ENCODE assay signal across 8 cellular contexts in genomic region chr5:177111720-177112394, GRCh38. TPM values are rescaled to one million over a fixed set of nuclear protein-coding genes. Genes with fewer than 3 reads are reported as not detected.
DNase-seq lines count a peak whose midpoint lies in the region; ATAC-seq, FAIRE-seq and TF ChIP-seq lines count a peak whose summit lies in the region.

No MANE protein-coding gene starts in this region.

- no peaks in the 10 kb centered on the region for H3K36me3 ChIP-seq in mucosa of descending colon (ENCODE audit: low read depth)

- H3K4me1 ChIP-seq in mucosa of descending colon (ENCODE audit: low read depth): no peaks in the 10 kb centered on the region

- H3K27me3 Mint-ChIP-seq in activated CD4-positive, alpha-beta T cell treated with anti-CD3 and anti-CD28 coated beads, Interleukin-2, amount 10 ng/mL, durations not matched to agents 7 days and 5 days: no peaks in the 10 kb centered on the region
- H3K27me3 Mint-ChIP-seq in stimulated activated memory B cell treated with anti-CD40 and anti-IgM and Interleukin-4, amounts not matched to agents 10 μg/mL and 1 μg/mL and 100 μg/mL, for 72 hours: peaks cover 8% of the 10 kb centered on the region

- H3K4me3 ChIP-seq in dorsolateral prefrontal cortex: peak overlapping the region in 10 of 59 donors; percentile 14 to 39 (median 28)
- no peak overlapping the region for H3K4me3 ChIP-seq in mucosa of descending colon

- peak; percentile 77 for FAIRE-seq in GM12892 (lab: Jason Lieb, UNC)

- intact Hi-C loops in dorsolateral prefrontal cortex (cut with DNase I) (loop anchor here (1.0 to 10.0 kb wide), 5 partner anchors 40 to 457 kb away; partner anchors contain the start of genes DDX41 (in 1 of the 2) and UIMC1 (in 1 of the 2)), mucosa of descending colon (cut with DNase I, micrococcal nuclease) (no loop called here)

- no peaks in the 10 kb centered on the region for H3K36me3 Mint-ChIP-seq in activated CD4-positive, alpha-beta T cell treated with anti-CD3 and anti-CD28 coated beads, Interleukin-2, amount 10 ng/mL, durations not matched to agents 7 days and 5 days (ENCODE audit: low read depth)
- no peaks in the 10 kb centered on the region for H3K36me3 Mint-ChIP-seq in stimulated activated memory B cell treated with anti-CD40 and anti-IgM and Interleukin-4, amounts not matched to agents 10 μg/mL and 1 μg/mL and 100 μg/mL, for 72 hours

- no peaks in the 10 kb centered on the region for H3K27me3 ChIP-seq in dorsolateral prefrontal cortex

- peak; percentile 73 to 98 (median 95) for TF ChIP-seq CTCF in dorsolateral prefrontal cortex (IDR thresholded peaks at IDR 0.05 in 54 of 56, conservative IDR thresholded peaks at IDR 0.05 in 2 of 56; ENCODE audit: low read depth in 1 of 56, partially characterized antibody in 56 of 56)
- TF ChIP-seq CTCF in mucosa of descending colon (IDR thresholded peaks at IDR 0.05): peak; percentile 80

- H3K9me3 ChIP-seq in mucosa of descending colon: no peaks in the 10 kb centered on the region

- no peak for TF ChIP-seq POLR2A in GM12892 (IDR thresholded peaks at IDR 0.05; ENCODE audit: low read depth, low read length)

- CTCF ChIA-PET in activated CD4-positive, alpha-beta T cell treated with anti-CD3 and anti-CD28 coated beads, Interleukin-2, amount 10 ng/mL, durations not matched to agents 7 days and 5 days (lab: Charles Lee): interaction anchor here (0.6 to 4.8 kb wide), 10 partner anchors 9 to 451 kb away, joined by 3 to 27 read pairs (median 3); partner anchors contain the start of gene FGFR4

- DNase-seq in A172 (ENCODE audit: low spot score) (peak; percentile 49), GM12892 (ENCODE audit: insufficient read length) (peak; percentile 67), NCI-H2227 (lab: John Stamatoyannopoulos, UW; ENCODE audit: unreplicated experiment) (peak; percentile 63), dorsolateral prefrontal cortex (peak in 9 of 10 donors; percentile 44 to 80 (median 63)), mucosa of descending colon (peak in 2 of 3 donors; percentile 75 to 79)
- peak; percentile 63 for DNase-seq in activated CD4-positive, alpha-beta T cell treated with anti-CD3 and anti-CD28 coated beads, Interleukin-2, amount 10 ng/mL, durations not matched to agents 7 days and 5 days

- no peak overlapping the region for H3K27ac Mint-ChIP-seq in activated CD4-positive, alpha-beta T cell treated with anti-CD3 and anti-CD28 coated beads, Interleukin-2, amount 10 ng/mL, durations not matched to agents 7 days and 5 days
- H3K27ac Mint-ChIP-seq in stimulated activated memory B cell treated with anti-CD40 and anti-IgM and Interleukin-4, amounts not matched to agents 10 μg/mL and 1 μg/mL and 100 μg/mL, for 72 hours: no peak overlapping the region

- no peak overlapping the region for H3K27ac ChIP-seq in dorsolateral prefrontal cortex

- ATAC-seq in mucosa of descending colon (peak; percentile 66), GM21723 (IDR thresholded peaks at IDR 0.05; ENCODE audit: unreplicated experiment) (no peak)
- ATAC-seq in stimulated activated memory B cell treated with anti-CD40 and anti-IgM and Interleukin-4, amounts not matched to agents 10 μg/mL and 1 μg/mL and 100 μg/mL, for 72 hours: peak; percentile 77

- peaks cover 31% of the 10 kb centered on the region for H3K4me1 Mint-ChIP-seq in activated CD4-positive, alpha-beta T cell treated with anti-CD3 and anti-CD28 coated beads, Interleukin-2, amount 10 ng/mL, durations not matched to agents 7 days and 5 days
- peaks cover 14% of the 10 kb centered on the region for H3K4me1 Mint-ChIP-seq in stimulated activated memory B cell treated with anti-CD40 and anti-IgM and Interleukin-4, amounts not matched to agents 10 μg/mL and 1 μg/mL and 100 μg/mL, for 72 hours

- no peaks in the 10 kb centered on the region for H3K9me3 Mint-ChIP-seq in activated CD4-positive, alpha-beta T cell treated with anti-CD3 and anti-CD28 coated beads, Interleukin-2, amount 10 ng/mL, durations not matched to agents 7 days and 5 days
- peaks cover 2% of the 10 kb centered on the region for H3K9me3 Mint-ChIP-seq in stimulated activated memory B cell treated with anti-CD40 and anti-IgM and Interleukin-4, amounts not matched to agents 10 μg/mL and 1 μg/mL and 100 μg/mL, for 72 hours

- H3K4me3 Mint-ChIP-seq in activated CD4-positive, alpha-beta T cell treated with anti-CD3 and anti-CD28 coated beads, Interleukin-2, amount 10 ng/mL, durations not matched to agents 7 days and 5 days: no peak overlapping the region
- H3K4me3 Mint-ChIP-seq in stimulated activated memory B cell treated with anti-CD40 and anti-IgM and Interleukin-4, amounts not matched to agents 10 μg/mL and 1 μg/mL and 100 μg/mL, for 72 hours: peak overlapping the region; percentile 66

- POLR2A ChIA-PET in activated CD4-positive, alpha-beta T cell treated with anti-CD3 and anti-CD28 coated beads, Interleukin-2, amount 10 ng/mL, durations not matched to agents 7 days and 5 days (lab: Charles Lee): no interaction called here

RNA-seq across cellular contexts. Expression of gene NSD1, which starts 21.7 kb away (rescaled TPM):
- total RNA-seq in A172 (2014; rRNA removed; shearing (Covaris generic)): 39.9 and 48.6 TPM in 2 replicates
- 21.7 TPM for polyA plus RNA-seq in GM12892 (2012; ENCODE audit: missing spikeins)
- 10 to 100 TPM; 83.2 to 92.9 TPM for total RNA-seq in activated CD4-positive, alpha-beta T cell treated with anti-CD3 and anti-CD28 coated beads, Interleukin-2, amount 10 ng/mL, durations not matched to agents 7 days and 5 days
- 100 to 1,000 TPM in 58 of 120 experiments, 10 to 100 TPM in 62; 73.3 to 132 (median 99.2) TPM for total RNA-seq in dorsolateral prefrontal cortex
- total RNA-seq in mucosa of descending colon: 100 to 1,000 TPM in 1 of 3 donors, 10 to 100 TPM in 2; 59.3 to 103 (median 69.7) TPM

RNA-seq across cellular contexts. Expression of gene FGFR4, which starts 25.1 kb away (rescaled TPM):
- total RNA-seq in A172 (2014; rRNA removed; shearing (Covaris generic)): 9.1 and 10.7 TPM in 2 replicates
- 0.45 TPM for polyA plus RNA-seq in GM12892 (2012; ENCODE audit: missing spikeins)
- 1 to 10 TPM in 1 of 2 experiments, under 1 TPM in 1; 0.64 to 1.8 TPM for total RNA-seq in activated CD4-positive, alpha-beta T cell treated with anti-CD3 and anti-CD28 coated beads, Interleukin-2, amount 10 ng/mL, durations not matched to agents 7 days and 5 days
- 10 to 100 TPM in 3 of 120 experiments, 1 to 10 TPM in 114, under 1 TPM in 3; 0.55 to 13.2 (median 3.4) TPM for total RNA-seq in dorsolateral prefrontal cortex
- 10 to 100 TPM; 25.3 to 60.3 (median 28.9) TPM for total RNA-seq in mucosa of descending colon

Comparison
In these comparisons a context has a peak if more than half of its experiments do, and no peak if none do; other contexts are left out.
1. intact Hi-C loops: an anchor here in dorsolateral prefrontal cortex (1.0 to 10.0 kb wide); none called in mucosa of descending colon.